Comparison of ENCODE assay signal across 19 cellular contexts in genomic region chr9:26786571-26786970, GRCh38.
DNase-seq lines count a peak whose midpoint lies in the region; ATAC-seq and TF ChIP-seq lines count a peak whose summit lies in the region.
"Had no signal": no experiment of that assay in that cellular context is flagged by ENCODE, and none has a peak within 500 bp of the region (broad histone marks: within the 10 kb centered on the region; RNA-seq: fewer than 3 reads in every experiment).

No MANE protein-coding gene starts in this region.

- peak; percentile 41 for ATAC-seq in HG02885 (IDR thresholded peaks at IDR 0.05; ENCODE audit: poor library complexity, unreplicated experiment)
- ATAC-seq in HG03045 (IDR thresholded peaks at IDR 0.05; ENCODE audit: unreplicated experiment): no peak
- ATAC-seq: Right ventricle myocardium inferior had no signal

- peak overlapping the region in 1 of 3 experiments; percentile 15 for H3K4me3 Mint-ChIP-seq in nephron
- H3K4me3 Mint-ChIP-seq: CD14-positive monocyte had no signal

- DNase-seq in NCI-H748 (lab: John Stamatoyannopoulos, UW; ENCODE audit: unreplicated experiment) (peak; percentile 10), NCI-H748 treated with DMSO at 0.1 percent for 48 hours (lab: John Stamatoyannopoulos, UW) (no peak), WERI-Rb-1 (peak; percentile 13), NCI-H69 (lab: John Stamatoyannopoulos, UW) (no peak)
- DNase-seq: DMS153, GM23248, MV-4-11, NCI-H1694, NCI-H2107, NCI-H345, NCI-H526 treated with DMSO at 0.1 percent for 48 hours, Peyer's patch, SK-N-SH, T-helper 1 cell had no signal

- no peaks in the 10 kb centered on the region for H3K27me3 ChIP-seq in WERI-Rb-1 (ENCODE audit: insufficient read depth, low read depth, severe bottlenecking)
- H3K27me3 ChIP-seq: Peyer's patch had no signal

- no peaks in the 10 kb centered on the region for H3K9me3 ChIP-seq in WERI-Rb-1 (ENCODE audit: severe bottlenecking)
- H3K9me3 ChIP-seq: Peyer's patch, SK-N-SH had no signal

- no peak overlapping the region for H3K4me3 ChIP-seq in WERI-Rb-1 (ENCODE audit: low read depth, low read length)
- H3K4me3 ChIP-seq: GM23248, Peyer's patch had no signal

- H3K9me3 Mint-ChIP-seq in nephron: no peaks in the 10 kb centered on the region

- TF ChIP-seq CTCF in WERI-Rb-1 (IDR thresholded peaks at IDR 0.05; ENCODE audit: low read depth, low read length) (no peak), nephron (IDR thresholded peaks at IDR 0.05; ENCODE audit: unreplicated experiment in 3 of 3) (no peak)

- no peaks in the 10 kb centered on the region for H3K36me3 Mint-ChIP-seq in nephron (ENCODE audit: low read depth)
- H3K36me3 Mint-ChIP-seq: CD14-positive monocyte had no signal

- H3K27ac ChIP-seq in WERI-Rb-1: no peak overlapping the region
- H3K27ac ChIP-seq: GM23248, Peyer's patch had no signal

- H3K27ac Mint-ChIP-seq in nephron: peak overlapping the region in 2 of 3 experiments; percentile 24 to 42

- peaks cover 7% of the 10 kb centered on the region for H3K4me1 Mint-ChIP-seq in nephron
- H3K4me1 Mint-ChIP-seq: CD14-positive monocyte had no signal

- no peaks in the 10 kb centered on the region for H3K27me3 Mint-ChIP-seq in nephron (ENCODE audit: low read depth)

- no peaks in the 10 kb centered on the region for H3K36me3 ChIP-seq in WERI-Rb-1
- H3K36me3 ChIP-seq: Peyer's patch had no signal

Comparison
In these comparisons a context has a peak if more than half of its experiments do, and no peak if none do; other contexts are left out.
1. DNase-seq: peak in NCI-H748 (single experiment) and WERI-Rb-1 (single experiment); none in NCI-H748 treated with DMSO at 0.1 percent for 48 hours (single experiment) and NCI-H69 (single experiment).